In the genomic region with DNA sequence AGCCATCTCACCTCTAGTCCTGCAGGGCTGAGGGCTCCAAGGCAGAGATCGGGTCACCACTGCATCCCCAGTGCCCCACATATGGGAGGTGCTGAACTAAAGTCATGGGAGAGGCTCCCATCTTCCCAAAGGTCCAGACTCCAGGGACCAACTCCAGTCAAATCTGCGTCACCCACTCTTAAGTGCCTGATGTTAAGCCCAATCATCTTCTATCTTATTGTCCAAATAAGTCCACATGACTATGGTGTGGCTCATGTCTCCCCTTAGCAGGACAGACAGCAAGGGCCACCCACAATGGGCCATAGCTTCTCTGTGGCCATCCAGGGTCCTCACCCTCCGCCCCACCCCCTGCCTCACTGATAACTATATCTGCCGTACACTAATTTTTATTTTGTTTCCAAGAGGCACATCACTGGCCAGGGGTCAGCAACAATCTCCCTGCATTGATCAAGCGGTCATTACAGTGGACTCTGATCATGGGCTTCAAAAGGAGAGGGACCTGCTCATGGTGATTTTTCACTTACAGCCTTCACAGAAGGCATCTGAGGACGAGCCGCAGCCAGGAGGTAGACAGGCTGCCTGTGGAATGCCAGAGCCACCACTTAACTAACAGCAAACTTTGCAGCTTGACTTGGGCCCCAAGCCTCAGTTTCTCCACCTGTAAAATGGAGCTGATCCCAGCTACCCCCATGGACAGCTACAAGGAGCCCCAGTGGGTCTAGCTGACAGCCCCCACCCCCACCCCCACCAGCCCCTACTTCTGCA, we compare ENCODE assay signal across 1 cellular context.
TF ChIP-seq lines count a peak whose summit lies in the region.

No MANE protein-coding gene starts in this region.

TF ChIP-seq in GM12878, 131 proteins besides CTCF, POLR2A, EP300 and RAD21:
- TF ChIP-seq, protein P1, sequence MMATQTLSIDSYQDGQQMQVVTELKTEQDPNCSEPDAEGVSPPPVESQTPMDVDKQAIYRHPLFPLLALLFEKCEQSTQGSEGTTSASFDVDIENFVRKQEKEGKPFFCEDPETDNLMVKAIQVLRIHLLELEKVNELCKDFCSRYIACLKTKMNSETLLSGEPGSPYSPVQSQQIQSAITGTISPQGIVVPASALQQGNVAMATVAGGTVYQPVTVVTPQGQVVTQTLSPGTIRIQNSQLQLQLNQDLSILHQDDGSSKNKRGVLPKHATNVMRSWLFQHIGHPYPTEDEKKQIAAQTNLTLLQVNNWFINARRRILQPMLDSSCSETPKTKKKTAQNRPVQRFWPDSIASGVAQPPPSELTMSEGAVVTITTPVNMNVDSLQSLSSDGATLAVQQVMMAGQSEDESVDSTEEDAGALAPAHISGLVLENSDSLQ (IDR thresholded peaks at IDR 0.05): no peak
- TF ChIP-seq, protein P2, sequence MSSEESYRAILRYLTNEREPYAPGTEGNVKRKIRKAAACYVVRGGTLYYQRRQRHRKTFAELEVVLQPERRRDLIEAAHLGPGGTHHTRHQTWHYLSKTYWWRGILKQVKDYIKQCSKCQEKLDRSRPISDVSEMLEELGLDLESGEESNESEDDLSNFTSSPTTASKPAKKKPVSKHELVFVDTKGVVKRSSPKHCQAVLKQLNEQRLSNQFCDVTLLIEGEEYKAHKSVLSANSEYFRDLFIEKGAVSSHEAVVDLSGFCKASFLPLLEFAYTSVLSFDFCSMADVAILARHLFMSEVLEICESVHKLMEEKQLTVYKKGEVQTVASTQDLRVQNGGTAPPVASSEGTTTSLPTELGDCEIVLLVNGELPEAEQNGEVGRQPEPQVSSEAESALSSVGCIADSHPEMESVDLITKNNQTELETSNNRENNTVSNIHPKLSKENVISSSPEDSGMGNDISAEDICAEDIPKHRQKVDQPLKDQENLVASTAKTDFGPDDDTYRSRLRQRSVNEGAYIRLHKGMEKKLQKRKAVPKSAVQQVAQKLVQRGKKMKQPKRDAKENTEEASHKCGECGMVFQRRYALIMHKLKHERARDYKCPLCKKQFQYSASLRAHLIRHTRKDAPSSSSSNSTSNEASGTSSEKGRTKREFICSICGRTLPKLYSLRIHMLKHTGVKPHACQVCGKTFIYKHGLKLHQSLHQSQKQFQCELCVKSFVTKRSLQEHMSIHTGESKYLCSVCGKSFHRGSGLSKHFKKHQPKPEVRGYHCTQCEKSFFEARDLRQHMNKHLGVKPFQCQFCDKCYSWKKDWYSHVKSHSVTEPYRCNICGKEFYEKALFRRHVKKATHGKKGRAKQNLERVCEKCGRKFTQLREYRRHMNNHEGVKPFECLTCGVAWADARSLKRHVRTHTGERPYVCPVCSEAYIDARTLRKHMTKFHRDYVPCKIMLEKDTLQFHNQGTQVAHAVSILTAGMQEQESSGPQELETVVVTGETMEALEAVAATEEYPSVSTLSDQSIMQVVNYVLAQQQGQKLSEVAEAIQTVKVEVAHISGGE (CRISPR knock-in tag; IDR thresholded peaks at IDR 0.05): no peak
- TF ChIP-seq, protein P3, sequence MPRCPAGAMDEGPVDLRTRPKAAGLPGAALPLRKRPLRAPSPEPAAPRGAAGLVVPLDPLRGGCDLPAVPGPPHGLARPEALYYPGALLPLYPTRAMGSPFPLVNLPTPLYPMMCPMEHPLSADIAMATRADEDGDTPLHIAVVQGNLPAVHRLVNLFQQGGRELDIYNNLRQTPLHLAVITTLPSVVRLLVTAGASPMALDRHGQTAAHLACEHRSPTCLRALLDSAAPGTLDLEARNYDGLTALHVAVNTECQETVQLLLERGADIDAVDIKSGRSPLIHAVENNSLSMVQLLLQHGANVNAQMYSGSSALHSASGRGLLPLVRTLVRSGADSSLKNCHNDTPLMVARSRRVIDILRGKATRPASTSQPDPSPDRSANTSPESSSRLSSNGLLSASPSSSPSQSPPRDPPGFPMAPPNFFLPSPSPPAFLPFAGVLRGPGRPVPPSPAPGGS (IDR thresholded peaks at IDR 0.05; ENCODE audit: borderline replicate concordance, insufficient read depth, low read depth, low read length, poor library complexity, severe bottlenecking): no peak
- TF ChIP-seq ETV6 (conservative IDR thresholded peaks at IDR 0.05 in 1 of 2, IDR thresholded peaks at IDR 0.05 in 1 of 2; ENCODE audit: borderline replicate concordance in 1 of 2, low read depth in 1 of 2) (no peak), ZNF274 (IDR thresholded peaks at IDR 0.05; ENCODE audit: insufficient read depth, insufficient read length) (no peak), JUNB (IDR thresholded peaks at IDR 0.05) (no peak), WRNIP1 (IDR thresholded peaks at IDR 0.05; ENCODE audit: borderline replicate concordance, low read depth, low read length) (no peak)
